Comparison of ENCODE assay signal across 1 cellular context in genomic region chr11:118202599-118203422, GRCh38.
TF ChIP-seq lines count a peak whose summit lies in the region.

No MANE protein-coding gene starts in this region.

TF ChIP-seq in HepG2, 621 proteins besides CTCF, POLR2A, EP300 and RAD21 (continued from another document and continues in another):
- TF ChIP-seq ZNF18 (CRISPR knock-in tag; IDR thresholded peaks at IDR 0.05; ENCODE audit: insufficient replicate concordance) (peak; percentile 58), ZNF607 (CRISPR knock-in tag; IDR thresholded peaks at IDR 0.05; ENCODE audit: borderline replicate concordance) (peak; percentile 81; the same call in 1 of the 2 replicates), MTA3 (CRISPR knock-in tag; IDR thresholded peaks at IDR 0.05) (no peak), ZNF430 (CRISPR knock-in tag; IDR thresholded peaks at IDR 0.05) (peak; percentile 56; the same call in 1 of the 2 replicates), KDM1A (CRISPR knock-in tag; IDR thresholded peaks at IDR 0.05) (peak; percentile 76), ZNF644 (CRISPR knock-in tag; IDR thresholded peaks at IDR 0.05; ENCODE audit: low read depth) (peak; percentile 93), ZNF83 (CRISPR knock-in tag; IDR thresholded peaks at IDR 0.05; ENCODE audit: borderline replicate concordance) (no peak; the same call in 1 of the 2 replicates), NCOA2 (CRISPR knock-in tag; IDR thresholded peaks at IDR 0.05) (peak; percentile 93), ETV5 (CRISPR knock-in tag; IDR thresholded peaks at IDR 0.05; ENCODE audit: borderline replicate concordance) (peak; percentile 92), HMGA1 (CRISPR knock-in tag; conservative IDR thresholded peaks at IDR 0.05) (no peak), PHF5A (CRISPR knock-in tag; IDR thresholded peaks at IDR 0.05; ENCODE audit: low read depth, unreplicated experiment) (peak; percentile 85), U2AF2 (IDR thresholded peaks at IDR 0.05; ENCODE audit: low read depth, low read length) (no peak), ZSCAN12 (CRISPR knock-in tag; IDR thresholded peaks at IDR 0.05) (no peak), SP4 (CRISPR knock-in tag; IDR thresholded peaks at IDR 0.05) (0 out of 2 replicates have a peak, but pooled peaks have one; percentile 37), ZNF253 (CRISPR knock-in tag; IDR thresholded peaks at IDR 0.05; ENCODE audit: borderline replicate concordance) (peak; percentile 23; the same call in 1 of the 2 replicates), ZMYM4 (CRISPR knock-in tag; IDR thresholded peaks at IDR 0.05) (peak; percentile 91), ZKSCAN8 (CRISPR knock-in tag; IDR thresholded peaks at IDR 0.05; ENCODE audit: borderline replicate concordance) (peak; percentile 79), KLF13 (CRISPR knock-in tag; IDR thresholded peaks at IDR 0.05) (no peak), ZBTB7A (CRISPR knock-in tag; IDR thresholded peaks at IDR 0.05) (peak; percentile 22; the same call in 1 of the 2 replicates), HES4 (CRISPR knock-in tag; IDR thresholded peaks at IDR 0.05; ENCODE audit: borderline replicate concordance) (no peak), ZKSCAN1 (IDR thresholded peaks at IDR 0.05; ENCODE audit: low read length) (no peak), CBX1 (IDR thresholded peaks at IDR 0.05; ENCODE audit: low read depth) (peak; percentile 47), MBNL3 (CRISPR knock-in tag; conservative IDR thresholded peaks at IDR 0.05) (no peak), TBX3 (IDR thresholded peaks at IDR 0.05; ENCODE audit: borderline replicate concordance) (no peak), ELF3 (CRISPR knock-in tag; IDR thresholded peaks at IDR 0.05) (peak; percentile 86), SOX13 (IDR thresholded peaks at IDR 0.05) (0 out of 2 replicates have a peak, but pooled peaks have one; percentile 38), SOX13 (CRISPR knock-in tag; conservative IDR thresholded peaks at IDR 0.05 in 1 of 2, IDR thresholded peaks at IDR 0.05 in 1 of 2) (peak in 1 of 2 experiments; percentile 79; a peak in 2 of 4 replicates), BORCS8-MEF2B (CRISPR knock-in tag; IDR thresholded peaks at IDR 0.05) (peak; percentile 51; the same call in 1 of the 2 replicates), MAFG (CRISPR knock-in tag; IDR thresholded peaks at IDR 0.05) (no peak), FOXO1 (CRISPR knock-in tag; IDR thresholded peaks at IDR 0.05) (peak; percentile 83; the same call in 1 of the 2 replicates), DPF2 (CRISPR knock-in tag; IDR thresholded peaks at IDR 0.05; ENCODE audit: borderline replicate concordance, low read depth) (peak; percentile 85; the same call in 1 of the 2 replicates), DMAP1 (CRISPR knock-in tag; IDR thresholded peaks at IDR 0.05) (peak; percentile 74), NFYB (CRISPR knock-in tag; IDR thresholded peaks at IDR 0.05) (peak; percentile 17; the same call in 1 of the 2 replicates), HMG20A (CRISPR knock-in tag; IDR thresholded peaks at IDR 0.05; ENCODE audit: borderline replicate concordance) (peak; percentile 68; the same call in 1 of the 2 replicates), RFXANK (CRISPR knock-in tag; IDR thresholded peaks at IDR 0.05) (peak; percentile 73; the same call in 1 of the 2 replicates), RELA (CRISPR knock-in tag; IDR thresholded peaks at IDR 0.05) (no peak), EEA1 (CRISPR knock-in tag; IDR thresholded peaks at IDR 0.05; ENCODE audit: borderline replicate concordance) (no peak), FOXK2 (IDR thresholded peaks at IDR 0.05) (peak; percentile 60; the same call in 1 of the 2 replicates), TEAD3 (CRISPR knock-in tag; optimal IDR thresholded peaks at IDR 0.05; ENCODE audit: borderline replicate concordance) (peak; percentile 90), ZNF546 (CRISPR knock-in tag; conservative IDR thresholded peaks at IDR 0.05) (no peak), ATF4 (CRISPR knock-in tag; IDR thresholded peaks at IDR 0.05) (no peak), ZNF777 (CRISPR knock-in tag; IDR thresholded peaks at IDR 0.05) (no peak; the same call in 1 of the 2 replicates), JUND (CRISPR knock-in tag; IDR thresholded peaks at IDR 0.05) (peak; percentile 63; the same call in 1 of the 2 replicates), ZMAT3 (CRISPR knock-in tag; conservative IDR thresholded peaks at IDR 0.05) (no peak), PHF21A (CRISPR knock-in tag; IDR thresholded peaks at IDR 0.05) (peak; percentile 92), ZSCAN30 (CRISPR knock-in tag; IDR thresholded peaks at IDR 0.05) (no peak), MED8 (CRISPR knock-in tag; IDR thresholded peaks at IDR 0.05; ENCODE audit: insufficient replicate concordance) (no peak), ZNF362 (CRISPR knock-in tag; IDR thresholded peaks at IDR 0.05; ENCODE audit: borderline replicate concordance) (peak; percentile 17; the same call in 1 of the 2 replicates), SIN3B (IDR thresholded peaks at IDR 0.05; ENCODE audit: low read length) (no peak)
- TF ChIP-seq, protein P1, sequence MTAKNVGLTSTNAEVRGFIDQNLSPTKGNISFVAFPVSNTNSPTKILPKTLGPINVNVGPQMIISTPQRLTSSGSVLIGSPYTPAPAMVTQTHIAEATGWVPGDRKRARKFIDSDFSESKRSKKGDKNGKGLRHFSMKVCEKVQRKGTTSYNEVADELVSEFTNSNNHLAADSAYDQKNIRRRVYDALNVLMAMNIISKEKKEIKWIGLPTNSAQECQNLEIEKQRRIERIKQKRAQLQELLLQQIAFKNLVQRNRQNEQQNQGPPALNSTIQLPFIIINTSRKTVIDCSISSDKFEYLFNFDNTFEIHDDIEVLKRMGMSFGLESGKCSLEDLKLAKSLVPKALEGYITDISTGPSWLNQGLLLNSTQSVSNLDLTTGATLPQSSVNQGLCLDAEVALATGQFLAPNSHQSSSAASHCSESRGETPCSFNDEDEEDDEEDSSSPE (CRISPR knock-in tag; IDR thresholded peaks at IDR 0.05) = peak; percentile 45
- TF ChIP-seq, protein P2, sequence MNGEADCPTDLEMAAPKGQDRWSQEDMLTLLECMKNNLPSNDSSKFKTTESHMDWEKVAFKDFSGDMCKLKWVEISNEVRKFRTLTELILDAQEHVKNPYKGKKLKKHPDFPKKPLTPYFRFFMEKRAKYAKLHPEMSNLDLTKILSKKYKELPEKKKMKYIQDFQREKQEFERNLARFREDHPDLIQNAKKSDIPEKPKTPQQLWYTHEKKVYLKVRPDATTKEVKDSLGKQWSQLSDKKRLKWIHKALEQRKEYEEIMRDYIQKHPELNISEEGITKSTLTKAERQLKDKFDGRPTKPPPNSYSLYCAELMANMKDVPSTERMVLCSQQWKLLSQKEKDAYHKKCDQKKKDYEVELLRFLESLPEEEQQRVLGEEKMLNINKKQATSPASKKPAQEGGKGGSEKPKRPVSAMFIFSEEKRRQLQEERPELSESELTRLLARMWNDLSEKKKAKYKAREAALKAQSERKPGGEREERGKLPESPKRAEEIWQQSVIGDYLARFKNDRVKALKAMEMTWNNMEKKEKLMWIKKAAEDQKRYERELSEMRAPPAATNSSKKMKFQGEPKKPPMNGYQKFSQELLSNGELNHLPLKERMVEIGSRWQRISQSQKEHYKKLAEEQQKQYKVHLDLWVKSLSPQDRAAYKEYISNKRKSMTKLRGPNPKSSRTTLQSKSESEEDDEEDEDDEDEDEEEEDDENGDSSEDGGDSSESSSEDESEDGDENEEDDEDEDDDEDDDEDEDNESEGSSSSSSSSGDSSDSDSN (CRISPR knock-in tag; IDR thresholded peaks at IDR 0.05) = 0 out of 2 replicates have a peak, but pooled peaks have one; percentile 49
- TF ChIP-seq, protein P3, sequence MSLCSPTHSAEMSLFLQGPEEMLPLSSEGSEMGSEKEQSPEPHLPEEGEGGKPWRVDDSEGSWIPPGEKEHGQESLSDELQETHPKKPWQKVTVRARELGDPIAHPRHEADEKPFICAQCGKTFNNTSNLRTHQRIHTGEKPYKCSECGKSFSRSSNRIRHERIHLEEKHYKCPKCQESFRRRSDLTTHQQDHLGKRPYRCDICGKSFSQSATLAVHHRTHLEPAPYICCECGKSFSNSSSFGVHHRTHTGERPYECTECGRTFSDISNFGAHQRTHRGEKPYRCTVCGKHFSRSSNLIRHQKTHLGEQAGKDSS (CRISPR knock-in tag; IDR thresholded peaks at IDR 0.05; ENCODE audit: borderline replicate concordance, low read depth) = no peak; the same call in 1 of the 2 replicates
- TF ChIP-seq, protein P4, sequence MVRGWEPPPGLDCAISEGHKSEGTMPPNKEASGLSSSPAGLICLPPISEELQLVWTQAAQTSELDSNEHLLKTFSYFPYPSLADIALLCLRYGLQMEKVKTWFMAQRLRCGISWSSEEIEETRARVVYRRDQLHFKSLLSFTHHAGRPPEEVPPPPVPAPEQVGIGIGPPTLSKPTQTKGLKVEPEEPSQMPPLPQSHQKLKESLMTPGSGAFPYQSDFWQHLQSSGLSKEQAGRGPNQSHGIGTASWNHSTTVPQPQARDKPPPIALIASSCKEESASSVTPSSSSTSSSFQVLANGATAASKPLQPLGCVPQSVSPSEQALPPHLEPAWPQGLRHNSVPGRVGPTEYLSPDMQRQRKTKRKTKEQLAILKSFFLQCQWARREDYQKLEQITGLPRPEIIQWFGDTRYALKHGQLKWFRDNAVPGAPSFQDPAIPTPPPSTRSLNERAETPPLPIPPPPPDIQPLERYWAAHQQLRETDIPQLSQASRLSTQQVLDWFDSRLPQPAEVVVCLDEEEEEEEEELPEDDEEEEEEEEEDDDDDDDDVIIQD (CRISPR knock-in tag; IDR thresholded peaks at IDR 0.05; ENCODE audit: low read depth) = peak; percentile 63
- TF ChIP-seq, protein P5, sequence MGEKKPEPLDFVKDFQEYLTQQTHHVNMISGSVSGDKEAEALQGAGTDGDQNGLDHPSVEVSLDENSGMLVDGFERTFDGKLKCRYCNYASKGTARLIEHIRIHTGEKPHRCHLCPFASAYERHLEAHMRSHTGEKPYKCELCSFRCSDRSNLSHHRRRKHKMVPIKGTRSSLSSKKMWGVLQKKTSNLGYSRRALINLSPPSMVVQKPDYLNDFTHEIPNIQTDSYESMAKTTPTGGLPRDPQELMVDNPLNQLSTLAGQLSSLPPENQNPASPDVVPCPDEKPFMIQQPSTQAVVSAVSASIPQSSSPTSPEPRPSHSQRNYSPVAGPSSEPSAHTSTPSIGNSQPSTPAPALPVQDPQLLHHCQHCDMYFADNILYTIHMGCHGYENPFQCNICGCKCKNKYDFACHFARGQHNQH (CRISPR knock-in tag; IDR thresholded peaks at IDR 0.05) = peak; percentile 84; the same call in 1 of the 2 replicates
- TF ChIP-seq, protein P6, sequence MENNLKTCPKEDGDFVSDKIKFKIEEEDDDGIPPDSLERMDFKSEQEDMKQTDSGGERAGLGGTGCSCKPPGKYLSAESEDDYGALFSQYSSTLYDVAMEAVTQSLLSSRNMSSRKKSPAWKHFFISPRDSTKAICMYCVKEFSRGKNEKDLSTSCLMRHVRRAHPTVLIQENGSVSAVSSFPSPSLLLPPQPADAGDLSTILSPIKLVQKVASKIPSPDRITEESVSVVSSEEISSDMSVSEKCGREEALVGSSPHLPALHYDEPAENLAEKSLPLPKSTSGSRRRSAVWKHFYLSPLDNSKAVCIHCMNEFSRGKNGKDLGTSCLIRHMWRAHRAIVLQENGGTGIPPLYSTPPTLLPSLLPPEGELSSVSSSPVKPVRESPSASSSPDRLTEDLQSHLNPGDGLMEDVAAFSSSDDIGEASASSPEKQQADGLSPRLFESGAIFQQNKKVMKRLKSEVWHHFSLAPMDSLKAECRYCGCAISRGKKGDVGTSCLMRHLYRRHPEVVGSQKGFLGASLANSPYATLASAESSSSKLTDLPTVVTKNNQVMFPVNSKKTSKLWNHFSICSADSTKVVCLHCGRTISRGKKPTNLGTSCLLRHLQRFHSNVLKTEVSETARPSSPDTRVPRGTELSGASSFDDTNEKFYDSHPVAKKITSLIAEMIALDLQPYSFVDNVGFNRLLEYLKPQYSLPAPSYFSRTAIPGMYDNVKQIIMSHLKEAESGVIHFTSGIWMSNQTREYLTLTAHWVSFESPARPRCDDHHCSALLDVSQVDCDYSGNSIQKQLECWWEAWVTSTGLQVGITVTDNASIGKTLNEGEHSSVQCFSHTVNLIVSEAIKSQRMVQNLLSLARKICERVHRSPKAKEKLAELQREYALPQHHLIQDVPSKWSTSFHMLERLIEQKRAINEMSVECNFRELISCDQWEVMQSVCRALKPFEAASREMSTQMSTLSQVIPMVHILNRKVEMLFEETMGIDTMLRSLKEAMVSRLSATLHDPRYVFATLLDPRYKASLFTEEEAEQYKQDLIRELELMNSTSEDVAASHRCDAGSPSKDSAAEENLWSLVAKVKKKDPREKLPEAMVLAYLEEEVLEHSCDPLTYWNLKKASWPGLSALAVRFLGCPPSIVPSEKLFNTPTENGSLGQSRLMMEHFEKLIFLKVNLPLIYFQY (CRISPR knock-in tag; IDR thresholded peaks at IDR 0.05; ENCODE audit: borderline replicate concordance) = peak; percentile 82; the same call in 1 of the 2 replicates
